31 cellular contexts compared by ENCODE assay signal in the genomic region with DNA sequence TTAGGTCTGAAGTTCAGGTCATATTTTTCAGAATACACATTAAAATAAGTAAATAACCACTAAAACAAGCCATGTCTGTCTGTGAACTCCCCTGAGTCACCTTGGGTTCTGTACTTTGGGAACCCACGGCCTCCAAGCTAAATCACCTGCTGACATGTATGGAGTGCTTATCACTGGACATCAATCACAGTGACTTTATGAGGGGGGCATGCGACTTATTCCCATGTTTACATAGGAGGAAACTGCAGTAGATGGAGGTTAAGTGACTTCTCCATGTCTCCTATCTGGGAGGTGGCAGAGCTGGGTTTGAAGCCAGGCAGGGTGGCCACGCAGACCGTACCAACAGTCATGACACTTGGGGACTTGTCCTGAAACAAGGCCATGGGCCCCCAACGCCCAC. TPM values are rescaled to one million over a fixed set of nuclear protein-coding genes. Genes with fewer than 3 reads are reported as not detected.
"Had no signal": no experiment of that assay in that cellular context is flagged by ENCODE, and none has a peak within 500 bp of the region (broad histone marks: within the 10 kb centered on the region; RNA-seq: fewer than 3 reads in every experiment).

No MANE protein-coding gene starts in this region.

- H3K27ac ChIP-seq: coronary artery, dorsolateral prefrontal cortex, esophagus muscularis mucosa, foreskin keratinocyte, heart right ventricle, left lung, lower lobe of right lung had no signal

- H3K9me3 ChIP-seq: esophagus muscularis mucosa, heart right ventricle, left lung, lower lobe of right lung, mucosa of descending colon had no signal

- DNase-seq: dermis blood vessel endothelial cell; dorsolateral prefrontal cortex; effector CD4-positive, alpha-beta T cell; effector memory CD4-positive, alpha-beta T cell; foreskin keratinocyte; glutamatergic neuron; head of caudate nucleus; heart right ventricle; hippocampal formation; left cardiac atrium; left lung; left ventricle myocardium superior; lower lobe of right lung; mesenchymal stem cell; mucosa of descending colon had no signal

- ATAC-seq: foreskin keratinocyte, heart right ventricle, left cardiac atrium, left lung, left ventricle myocardium superior, lower lobe of right lung, mucosa of descending colon had no signal

- H3K4me3 ChIP-seq: coronary artery, dorsolateral prefrontal cortex, esophagus muscularis mucosa, heart right ventricle, left lung, lower lobe of right lung, mucosa of descending colon had no signal

- H3K4me1 ChIP-seq: esophagus muscularis mucosa, foreskin keratinocyte, heart right ventricle, left lung, lower lobe of right lung had no signal

- FAIRE-seq: colon, endothelial cell of umbilical vein, frontal cortex, islet of Langerhans, keratinocyte had no signal

- H3K27me3 ChIP-seq: dorsolateral prefrontal cortex, esophagus muscularis mucosa, heart right ventricle, left lung had no signal

RNA-seq across cellular contexts. Expression of a gene that starts 8.1 kb away (rescaled TPM):
- total RNA-seq: epithelial cell of proximal tubule had no signal

RNA-seq across cellular contexts. Expression of a gene that starts 12.5 kb away (rescaled TPM):
- total RNA-seq: dermis blood vessel endothelial cell, epithelial cell of proximal tubule, fibroblast of lung, fibroblast of villous mesenchyme, frontal cortex, kidney epithelial cell had no signal
- polyA plus RNA-seq: keratinocyte had no signal

RNA-seq across cellular contexts. Expression of a gene that starts 27.8 kb away (rescaled TPM):
- total RNA-seq: endothelial cell of umbilical vein, epithelial cell of proximal tubule, foreskin keratinocyte, frontal cortex, glomerular endothelial cell, kidney epithelial cell, left ventricle myocardium superior, myocyte had no signal
- polyA plus RNA-seq: endothelial cell of umbilical vein, foreskin keratinocyte, keratinocyte had no signal

RNA-seq across cellular contexts. Expression of a gene that starts 45.0 kb away (rescaled TPM):
- total RNA-seq: dermis blood vessel endothelial cell, endothelial cell of umbilical vein, epithelial cell of proximal tubule, esophagus muscularis mucosa, fibroblast of lung, fibroblast of villous mesenchyme, foreskin keratinocyte, frontal cortex, glomerular endothelial cell, heart right ventricle, kidney epithelial cell, left cardiac atrium, left ventricle myocardium superior, lower lobe of right lung, lung microvascular endothelial cell, mesenteric fat pad, mesothelial cell of epicardium, mucosa of descending colon, myocyte had no signal
- polyA plus RNA-seq: endothelial cell of umbilical vein, fibroblast of lung, foreskin keratinocyte, keratinocyte had no signal
